In genomic region chr17:78374631-78375274, GRCh38 we compare ENCODE assay signal across 9 cellular contexts. TPM values are rescaled to one million over a fixed set of nuclear protein-coding genes. Genes with fewer than 3 reads are reported as not detected.
DNase-seq lines count a peak whose midpoint lies in the region; ATAC-seq, FAIRE-seq and TF ChIP-seq lines count a peak whose summit lies in the region.
"Had no signal": no experiment of that assay in that cellular context is flagged by ENCODE, and none has a peak within 500 bp of the region (broad histone marks: within the 10 kb centered on the region; RNA-seq: fewer than 3 reads in every experiment).

No MANE protein-coding gene starts in this region.

- H3K9me3 ChIP-seq in A549 = no peaks in the 10 kb centered on the region
- H3K9me3 ChIP-seq in PC-3 (ENCODE audit: low read length) = no peaks in the 10 kb centered on the region
- no peaks in the 10 kb centered on the region for H3K9me3 ChIP-seq in endothelial cell of umbilical vein (replicated peaks; ENCODE audit: control insufficient read depth, insufficient read depth, low read length)

- H3K4me3 Mint-ChIP-seq in mesothelial cell of epicardium = peak overlapping the region; percentile 9
- no peak overlapping the region for H3K4me3 Mint-ChIP-seq in activated CD4-positive, alpha-beta T cell treated with anti-CD3 and anti-CD28 coated beads, Interleukin-2, amount 10 ng/mL, durations not matched to agents 7 days and 5 days

- H3K4me2 ChIP-seq in A549 (peak overlapping the region; percentile 48; the same call in 1 of the 3 replicates), PC-3 (ENCODE audit: low read length) (peak overlapping the region; percentile 50), endothelial cell of umbilical vein (ENCODE audit: insufficient read depth, low read length) (peak overlapping the region; percentile 28)

- ATAC-seq in A549 (no peak), PC-3 (peak; percentile 20; the same call in 1 of the 2 replicates), HG02981 (IDR thresholded peaks at IDR 0.05; ENCODE audit: unreplicated experiment) (no peak)

- no peak for TF ChIP-seq EP300 in A549 (IDR thresholded peaks at IDR 0.05)

- WGBS in A549 (ENCODE audit: missing lambda C conversion rate) = 83% methylated on average over 14 of the region's 14 CpGs

- POLR2A ChIA-PET in A549 (lab: Yijun Ruan, JAX) (interaction anchor here (1.5 kb wide), 1 partner anchor 14 kb away, joined by 10 read pairs; the partner anchor contains the start of gene SOCS3), PC-3 (lab: Charles Lee; ENCODE audit: unreplicated experiment) (interaction anchor here (0.7 kb wide), 1 partner anchor 58 kb away, joined by 3 read pairs; no protein-coding TSS in a partner anchor), endothelial cell of umbilical vein (lab: Charles Lee) (interaction anchor here (1.5 kb wide), 1 partner anchor 14 kb away, joined by 6 read pairs; the partner anchor contains the start of gene SOCS3)
- POLR2A ChIA-PET in activated CD4-positive, alpha-beta T cell treated with anti-CD3 and anti-CD28 coated beads, Interleukin-2, amount 10 ng/mL, durations not matched to agents 7 days and 5 days (lab: Charles Lee) = no interaction called here

- H3K9me3 Mint-ChIP-seq in mesothelial cell of epicardium = no peaks in the 10 kb centered on the region
- no peaks in the 10 kb centered on the region for H3K9me3 Mint-ChIP-seq in activated CD4-positive, alpha-beta T cell treated with anti-CD3 and anti-CD28 coated beads, Interleukin-2, amount 10 ng/mL, durations not matched to agents 7 days and 5 days

- H3K27me3 ChIP-seq in PC-3 (ENCODE audit: low read length) (no peaks in the 10 kb centered on the region), endothelial cell of umbilical vein (ENCODE audit: control insufficient read depth in 2 of 2, insufficient read depth in 2 of 2, low read length in 2 of 2) (no peaks in the 10 kb centered on the region)

- no peak overlapping the region for H3K4me3 ChIP-seq in A549
- no peak overlapping the region for H3K4me3 ChIP-seq in PC-3 (ENCODE audit: low read length)
- H3K4me3 ChIP-seq in endothelial cell of umbilical vein (replicated peaks in 1 of 3; ENCODE audit: insufficient read depth in 1 of 3, low read depth in 1 of 3, low read length in 3 of 3) = no peak overlapping the region

- peak overlapping the region; percentile 99 for H3K27ac Mint-ChIP-seq in mesothelial cell of epicardium
- H3K27ac Mint-ChIP-seq in activated CD4-positive, alpha-beta T cell treated with anti-CD3 and anti-CD28 coated beads, Interleukin-2, amount 10 ng/mL, durations not matched to agents 7 days and 5 days = no peak overlapping the region

- no peaks in the 10 kb centered on the region for H3K36me3 ChIP-seq in PC-3 (ENCODE audit: low read depth, low read length)
- H3K36me3 ChIP-seq in endothelial cell of umbilical vein (ENCODE audit: control insufficient read depth in 2 of 2, extremely low read depth in 1 of 2, insufficient read depth in 2 of 2, low read length in 2 of 2) = no peaks in the 10 kb centered on the region

- H3K9me2 ChIP-seq in PC-3 (replicated peaks; ENCODE audit: low read length) = no peaks in the 10 kb centered on the region

- intact Hi-C loops in PC-3 (cut with micrococcal nuclease) (no loop called here), endothelial cell of umbilical vein (cut with micrococcal nuclease) (loop anchor here (1.0 to 2.0 kb wide), 3 partner anchors 9 to 32 kb away; partner anchors contain the start of gene SOCS3)

- H3F3A ChIP-seq in PC-3 (ENCODE audit: low read length, unreplicated experiment) = peaks cover 9% of the 10 kb centered on the region

- H3K4me1 Mint-ChIP-seq in mesothelial cell of epicardium = peaks cover 58% of the 10 kb centered on the region
- peaks cover 11% of the 10 kb centered on the region for H3K4me1 Mint-ChIP-seq in activated CD4-positive, alpha-beta T cell treated with anti-CD3 and anti-CD28 coated beads, Interleukin-2, amount 10 ng/mL, durations not matched to agents 7 days and 5 days

- H3K9ac ChIP-seq in PC-3 (ENCODE audit: low read length) = peak overlapping the region; percentile 23
- H3K9ac ChIP-seq in endothelial cell of umbilical vein (replicated peaks; ENCODE audit: extremely low read depth, insufficient read depth, low read length) = peak overlapping the region; percentile 65

- FAIRE-seq in A549 (lab: Jason Lieb, UNC) (no peak), endothelial cell of umbilical vein (lab: Jason Lieb, UNC) (peak; percentile 99)

- H4K20me1 ChIP-seq in PC-3 (ENCODE audit: low read length) (no peaks in the 10 kb centered on the region), endothelial cell of umbilical vein (replicated peaks; ENCODE audit: control insufficient read depth, extremely low read depth, insufficient read depth, low read length) (no peaks in the 10 kb centered on the region)

- H3K27me3 Mint-ChIP-seq in mesothelial cell of epicardium (ENCODE audit: low read depth) = no peaks in the 10 kb centered on the region
- no peaks in the 10 kb centered on the region for H3K27me3 Mint-ChIP-seq in activated CD4-positive, alpha-beta T cell treated with anti-CD3 and anti-CD28 coated beads, Interleukin-2, amount 10 ng/mL, durations not matched to agents 7 days and 5 days

- H3K27ac ChIP-seq in A549 (peak overlapping the region in 1 of 2 experiments; percentile 68; a peak in 3 of 6 replicates), PC-3 (ENCODE audit: low read length) (peak overlapping the region; percentile 71), endothelial cell of umbilical vein (ENCODE audit: insufficient read depth, low read depth, low read length) (peak overlapping the region; percentile 92)

- H3K36me3 Mint-ChIP-seq in mesothelial cell of epicardium = no peaks in the 10 kb centered on the region
- peaks cover 6% of the 10 kb centered on the region for H3K36me3 Mint-ChIP-seq in activated CD4-positive, alpha-beta T cell treated with anti-CD3 and anti-CD28 coated beads, Interleukin-2, amount 10 ng/mL, durations not matched to agents 7 days and 5 days (ENCODE audit: low read depth)

- BruUV-seq in PC-3 (replicated peaks; lab: Mats Ljungman, UMichigan) (no TSS peak), endothelial cell of umbilical vein (replicated peaks; lab: Mats Ljungman, UMichigan) (no TSS peak)

- peaks cover 35% of the 10 kb centered on the region for H3K4me1 ChIP-seq in A549
- H3K4me1 ChIP-seq in PC-3 (ENCODE audit: insufficient read depth, low read length) = peaks cover 42% of the 10 kb centered on the region
- H3K4me1 ChIP-seq in endothelial cell of umbilical vein (ENCODE audit: control insufficient read depth, extremely low read depth, insufficient read depth, low read length) = peaks cover 33% of the 10 kb centered on the region

- CTCF ChIA-PET in A549 (lab: Yijun Ruan, JAX) (interaction anchor here (0.6 to 8.9 kb wide), 8 partner anchors 13 to 165 kb away, joined by 3 to 134 read pairs (median 4); partner anchors contain the start of gene SOCS3), PC-3 (lab: Charles Lee) (no interaction called here), endothelial cell of umbilical vein (lab: Charles Lee) (interaction anchor here (1.0 to 2.8 kb wide), 7 partner anchors 11 to 333 kb away, joined by 3 to 36 read pairs (median 4); no protein-coding TSS in a partner anchor)
- CTCF ChIA-PET in activated CD4-positive, alpha-beta T cell treated with anti-CD3 and anti-CD28 coated beads, Interleukin-2, amount 10 ng/mL, durations not matched to agents 7 days and 5 days (lab: Charles Lee) = interaction anchor here (1.0 to 7.0 kb wide), 3 partner anchors 9 to 13 kb away, joined by 3 to 56 read pairs (median 29); no protein-coding TSS in a partner anchor

- DNase-seq in A549 (ENCODE audit: low read depth in 1 of 2, low spot score in 1 of 2) = no peak
- peak; percentile 68 for DNase-seq in PC-3
- peak; percentile 95 for DNase-seq in endothelial cell of umbilical vein (ENCODE audit: low read depth, low spot score)
- no peak for DNase-seq in mesothelial cell of epicardium (ENCODE audit: low spot score in 2 of 2, unreplicated experiment in 2 of 2)
- DNase-seq in activated CD4-positive, alpha-beta T cell treated with anti-CD3 and anti-CD28 coated beads, Interleukin-2, amount 10 ng/mL, durations not matched to agents 7 days and 5 days = no peak
- DNase-seq in RPMI8226 = no peak
- DNase-seq in hypothalamus (lab: John Stamatoyannopoulos, UW) = no peak
- DNase-seq: NCI-H2107 had no signal

- no peak for TF ChIP-seq CTCF in A549 (IDR thresholded peaks at IDR 0.05)
- TF ChIP-seq CTCF in PC-3 (conservative IDR thresholded peaks at IDR 0.05; ENCODE audit: low read depth, low read length) = no peak
- no peak for TF ChIP-seq CTCF in endothelial cell of umbilical vein (IDR thresholded peaks at IDR 0.05; ENCODE audit: extremely low read depth in 1 of 2, insufficient read depth in 1 of 2, low read depth in 1 of 2, low read length in 2 of 2)
- no peak for TF ChIP-seq CTCF in mesothelial cell of epicardium (IDR thresholded peaks at IDR 0.05; ENCODE audit: unreplicated experiment)

- dilution Hi-C loops in endothelial cell of umbilical vein (cut with MboI; ENCODE audit: extremely low pct_ligation_motif_present, low sequenced_read_pairs) = no loop called here

- H2AFZ ChIP-seq in PC-3 (ENCODE audit: low read length) (peak overlapping the region; percentile 41), endothelial cell of umbilical vein (ENCODE audit: low read depth, low read length) (peak overlapping the region; percentile 16)

- H3K79me2 ChIP-seq in PC-3 (ENCODE audit: low read length) (peaks cover 13% of the 10 kb centered on the region), endothelial cell of umbilical vein (ENCODE audit: control insufficient read depth, insufficient read depth, low read length) (peaks cover 3% of the 10 kb centered on the region)

- no peak for TF ChIP-seq RAD21 in A549 (conservative IDR thresholded peaks at IDR 0.05 in 1 of 2, IDR thresholded peaks at IDR 0.05 in 1 of 2)

- no peak for TF ChIP-seq POLR2A in A549 (IDR thresholded peaks at IDR 0.05; ENCODE audit: low read length)
- TF ChIP-seq POLR2A in endothelial cell of umbilical vein (IDR thresholded peaks at IDR 0.05; ENCODE audit: low read depth, low read length) = no peak

- no peaks in the 10 kb centered on the region for H3K9me1 ChIP-seq in endothelial cell of umbilical vein (replicated peaks; ENCODE audit: control insufficient read depth, extremely low read depth, insufficient read depth, low read length)

RNA-seq across cellular contexts. Expression of gene PGS1, which starts 3.7 kb away (rescaled TPM):
- polyA plus RNA-seq in A549 (2011; rRNA removed) = 29.5 and 29.6 TPM in 2 replicates
- polyA plus RNA-seq in A549 (2012; cell fraction: cytosol; rRNA removed) = 41.5 and 50.7 TPM in 2 replicates
- polyA plus RNA-seq in A549 (2012; cell fraction: nucleus; rRNA removed) = 111 and 113 TPM in 2 replicates
- polyA plus RNA-seq in A549 (2017; fragmentation: RNase III; extraction: RNeasy Plus Mini Kit Qiagen cat#74134 plus additional on column Dnase treatment) = 23.4 to 27.0 TPM (median 23.7 TPM) in 3 replicates
- polyA minus RNA-seq in A549 (2011; rRNA and poly(A)+ RNA removed) = 40.0 and 45.8 TPM in 2 replicates
- total RNA-seq in PC-3 (2014; rRNA removed) = 40.6 and 47.0 TPM in 2 replicates
- 55.6 and 66.0 TPM in 2 replicates for total RNA-seq in endothelial cell of umbilical vein
- polyA plus RNA-seq in endothelial cell of umbilical vein = 48.4 and 50.8 TPM in 2 replicates
- polyA plus RNA-seq in endothelial cell of umbilical vein (2011; cell fraction: cytosol; rRNA removed) = 28.4 and 36.1 TPM in 2 replicates
- 195 and 203 TPM in 2 replicates for polyA plus RNA-seq in endothelial cell of umbilical vein (2011; cell fraction: nucleus; rRNA removed)
- polyA plus RNA-seq in endothelial cell of umbilical vein (2012) = 30.2 and 34.0 TPM in 2 replicates
- 62.5 and 77.9 TPM in 2 replicates for polyA minus RNA-seq in endothelial cell of umbilical vein
- polyA minus RNA-seq in endothelial cell of umbilical vein (2011; cell fraction: cytosol; rRNA and poly(A)+ RNA removed) = 31.2 TPM
- polyA minus RNA-seq in endothelial cell of umbilical vein (2011; cell fraction: nucleus; rRNA and poly(A)+ RNA removed) = 72.4 and 73.4 TPM in 2 replicates
- 62.0 to 66.5 TPM (median 62.3 TPM) in 3 replicates for total RNA-seq in mesothelial cell of epicardium
- total RNA-seq in activated CD4-positive, alpha-beta T cell treated with anti-CD3 and anti-CD28 coated beads, Interleukin-2, amount 10 ng/mL, durations not matched to agents 7 days and 5 days = 10 to 100 TPM; 71.1 to 78.3 TPM

RNA-seq across cellular contexts. Expression of gene SOCS3, which starts 14.9 kb away (rescaled TPM):
- polyA plus RNA-seq in A549 (2011; rRNA removed) = 13.3 and 14.7 TPM in 2 replicates
- 16.7 and 27.8 TPM in 2 replicates for polyA plus RNA-seq in A549 (2012; cell fraction: cytosol; rRNA removed)
- polyA plus RNA-seq in A549 (2012; cell fraction: nucleus; rRNA removed) = 32.8 and 41.8 TPM in 2 replicates
- polyA plus RNA-seq in A549 (2017; fragmentation: RNase III; extraction: RNeasy Plus Mini Kit Qiagen cat#74134 plus additional on column Dnase treatment) = 10.9 to 13.5 TPM (median 11.5 TPM) in 3 replicates
- polyA minus RNA-seq in A549 (2011; rRNA and poly(A)+ RNA removed) = 19.8 and 19.9 TPM in 2 replicates
- 103 and 125 TPM in 2 replicates for total RNA-seq in PC-3 (2014; rRNA removed)
- 13.6 and 14.3 TPM in 2 replicates for total RNA-seq in endothelial cell of umbilical vein
- polyA plus RNA-seq in endothelial cell of umbilical vein = 6.2 and 6.6 TPM in 2 replicates
- 5.3 and 7.9 TPM in 2 replicates for polyA plus RNA-seq in endothelial cell of umbilical vein (2011; cell fraction: cytosol; rRNA removed)
- polyA plus RNA-seq in endothelial cell of umbilical vein (2011; cell fraction: nucleus; rRNA removed) = 15.2 and 19.0 TPM in 2 replicates
- 12.2 and 14.3 TPM in 2 replicates for polyA plus RNA-seq in endothelial cell of umbilical vein (2012)
- polyA minus RNA-seq in endothelial cell of umbilical vein = 7.8 and 10.9 TPM in 2 replicates
- polyA minus RNA-seq in endothelial cell of umbilical vein (2011; cell fraction: cytosol; rRNA and poly(A)+ RNA removed) = 31.0 TPM
- 7.3 and 17.4 TPM in 2 replicates for polyA minus RNA-seq in endothelial cell of umbilical vein (2011; cell fraction: nucleus; rRNA and poly(A)+ RNA removed)
- 45.7 to 50.0 TPM (median 49.8 TPM) in 3 replicates for total RNA-seq in mesothelial cell of epicardium
- 10 to 100 TPM; 22.2 to 24.4 TPM for total RNA-seq in activated CD4-positive, alpha-beta T cell treated with anti-CD3 and anti-CD28 coated beads, Interleukin-2, amount 10 ng/mL, durations not matched to agents 7 days and 5 days

Comparison
In these comparisons a context has a peak if more than half of its experiments do, and no peak if none do; other contexts are left out.
1. DNase-seq: peak in PC-3 (single experiment) and endothelial cell of umbilical vein (single experiment); none in A549 (0 of 2), mesothelial cell of epicardium (0 of 2), activated CD4-positive, alpha-beta T cell treated with anti-CD3 and anti-CD28 coated beads, Interleukin-2, amount 10 ng/mL, durations not matched to agents 7 days and 5 days (single experiment), RPMI8226 (single experiment) and hypothalamus (0 of 51).
2. Peak in every context shown above with its lines, with median percentiles within 50 percentile points of each other: H3K4me2 ChIP-seq.